In genomic region chr17:17947966-17948365, GRCh38 we compare ENCODE assay signal across 1 cellular context.
TF ChIP-seq lines count a peak whose summit lies in the region.

No MANE protein-coding gene starts in this region.

TF ChIP-seq in SK-N-SH, 30 proteins besides CTCF, POLR2A, EP300 and RAD21 (continued from another document):
- TF ChIP-seq, protein P1, sequence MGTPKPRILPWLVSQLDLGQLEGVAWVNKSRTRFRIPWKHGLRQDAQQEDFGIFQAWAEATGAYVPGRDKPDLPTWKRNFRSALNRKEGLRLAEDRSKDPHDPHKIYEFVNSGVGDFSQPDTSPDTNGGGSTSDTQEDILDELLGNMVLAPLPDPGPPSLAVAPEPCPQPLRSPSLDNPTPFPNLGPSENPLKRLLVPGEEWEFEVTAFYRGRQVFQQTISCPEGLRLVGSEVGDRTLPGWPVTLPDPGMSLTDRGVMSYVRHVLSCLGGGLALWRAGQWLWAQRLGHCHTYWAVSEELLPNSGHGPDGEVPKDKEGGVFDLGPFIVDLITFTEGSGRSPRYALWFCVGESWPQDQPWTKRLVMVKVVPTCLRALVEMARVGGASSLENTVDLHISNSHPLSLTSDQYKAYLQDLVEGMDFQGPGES (IDR thresholded peaks at IDR 0.05; ENCODE audit: low read depth, low read length), result no peak
- TF ChIP-seq TAF1 (IDR thresholded peaks at IDR 0.05; ENCODE audit: borderline replicate concordance, low read depth, low read length) (no peak), GATA2 (CRISPR knock-in tag; IDR thresholded peaks at IDR 0.05) (no peak), FOSL2 (IDR thresholded peaks at IDR 0.05; ENCODE audit: borderline replicate concordance, low read depth) (peak; percentile 31; the same call in 1 of the 2 replicates), FOXJ3 (CRISPR knock-in tag; IDR thresholded peaks at IDR 0.05) (no peak), GABPA (IDR thresholded peaks at IDR 0.05; ENCODE audit: low read depth) (no peak), MXI1 (IDR thresholded peaks at IDR 0.05; ENCODE audit: low read depth, low read length) (no peak), USF1 (IDR thresholded peaks at IDR 0.05; ENCODE audit: borderline replicate concordance, low read depth) (no peak), CHD2 (IDR thresholded peaks at IDR 0.05; ENCODE audit: low read length, partially characterized antibody) (no peak)
- TF ChIP-seq, protein P2, sequence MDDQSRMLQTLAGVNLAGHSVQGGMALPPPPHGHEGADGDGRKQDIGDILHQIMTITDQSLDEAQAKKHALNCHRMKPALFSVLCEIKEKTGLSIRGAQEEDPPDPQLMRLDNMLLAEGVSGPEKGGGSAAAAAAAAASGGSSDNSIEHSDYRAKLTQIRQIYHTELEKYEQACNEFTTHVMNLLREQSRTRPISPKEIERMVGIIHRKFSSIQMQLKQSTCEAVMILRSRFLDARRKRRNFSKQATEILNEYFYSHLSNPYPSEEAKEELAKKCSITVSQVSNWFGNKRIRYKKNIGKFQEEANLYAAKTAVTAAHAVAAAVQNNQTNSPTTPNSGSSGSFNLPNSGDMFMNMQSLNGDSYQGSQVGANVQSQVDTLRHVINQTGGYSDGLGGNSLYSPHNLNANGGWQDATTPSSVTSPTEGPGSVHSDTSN (IDR thresholded peaks at IDR 0.05), result peak; percentile 9; the same call in 1 of the 2 replicates
TF ChIP-seq in SK-N-SH: peak in this region for 4.
